ENCODE assay signal across 32 cellular contexts in the genomic region with DNA sequence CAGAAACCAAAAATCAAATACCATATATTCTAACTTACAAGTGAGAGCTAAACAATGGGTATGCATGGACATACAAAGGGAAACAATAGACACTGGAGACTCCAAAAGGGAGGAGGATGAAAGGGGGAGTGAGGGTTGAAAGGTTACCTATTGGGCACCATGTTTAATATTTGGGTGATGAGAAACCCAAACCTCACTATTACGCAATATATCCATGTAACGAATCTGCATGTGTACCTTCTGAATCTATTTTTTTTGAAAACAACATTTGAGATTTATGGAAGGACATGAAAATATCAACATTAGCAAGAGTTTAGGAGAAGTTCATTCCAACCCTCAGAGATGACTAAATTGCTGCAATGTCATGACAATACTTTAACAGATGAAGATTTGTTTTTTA.
"Had no signal": no experiment of that assay in that cellular context is flagged by ENCODE, and none has a peak within 500 bp of the region (broad histone marks: within the 10 kb centered on the region; RNA-seq: fewer than 3 reads in every experiment).

No MANE protein-coding gene starts in this region.

- H3K4me1 ChIP-seq: body of pancreas, breast epithelium had no signal

- H3K9me3 ChIP-seq: body of pancreas, breast epithelium had no signal

- H3K4me3 ChIP-seq: body of pancreas, breast epithelium had no signal

- DNase-seq: activated B cell treated with CpG ODN at 0.5 μM for 24 hours; activated CD4-positive, alpha-beta memory T cell treated with anti-CD3 and anti-CD28 coated beads, Interleukin-2, amount 10 ng/mL, durations not matched to agents 7 days and 5 days; activated CD4-positive, alpha-beta T cell treated with anti-CD3 and anti-CD28 coated beads for 48 hours; activated CD4-positive, alpha-beta T cell treated with anti-CD3 and anti-CD28 coated beads, Interleukin-2, amount 10 ng/mL, durations not matched to agents 7 days and 5 days; activated CD4-positive, alpha-beta T cell treated with anti-CD3 and anti-CD28 coated beads, Interleukin-2, amount 50 U/mL, for 48 hours; activated CD4-positive, CD25-positive, alpha-beta regulatory T cell treated with anti-CD3 and anti-CD28 coated beads, Interleukin-2, amount 50 U/mL, for 72 hours; activated CD8-positive, alpha-beta memory T cell treated with anti-CD3 and anti-CD28 coated beads for 24 hours; activated CD8-positive, alpha-beta memory T cell treated with anti-CD3 and anti-CD28 coated beads, Interleukin-2, amount 10 ng/mL, durations not matched to agents 7 days and 5 days; activated CD8-positive, alpha-beta memory T cell treated with anti-CD3 and anti-CD28 coated beads, Interleukin-2, amount 50 U/mL, for 48 hours; activated CD8-positive, alpha-beta T cell treated with anti-CD3 and anti-CD28 coated beads, Interleukin-2, amount 10 ng/mL, durations not matched to agents 7 days and 5 days; activated effector memory CD4-positive, alpha-beta T cell treated with anti-CD3 and anti-CD28 coated beads, Interleukin-2, amount 50 U/mL, for 16 hours; activated gamma-delta T cell treated with Interleukin-2 at 50 U/mL for 16 hours; activated naive CD4-positive, alpha-beta T cell; activated naive CD4-positive, alpha-beta T cell treated with anti-CD3 and anti-CD28 coated beads, Interleukin-2, amount 10 ng/mL, durations not matched to agents 7 days and 5 days; activated naive CD8-positive, alpha-beta T cell treated with anti-CD3 and anti-CD28 coated beads, Interleukin-2, amount 10 ng/mL, durations not matched to agents 7 days and 5 days; activated naive CD8-positive, alpha-beta T cell treated with anti-CD3 and anti-CD28 coated beads, Interleukin-2, amount 50 U/mL, for 24 hours; activated T-cell treated with anti-CD3 and anti-CD28 coated beads, Interleukin-2, amount 50 U/mL, for 4 hours; activated T-cell treated with anti-CD3 and anti-CD28 coated beads, Interleukin-2, amount 50 U/mL, for 72 hours; amygdala; anterior cingulate cortex; body of pancreas; brain microvascular endothelial cell; central memory CD4-positive, alpha-beta T cell; T-helper 1 cell; T-helper 2 cell; T-helper 9 cell had no signal

- H3K36me3 ChIP-seq: brain microvascular endothelial cell, breast epithelium had no signal

- H3K27me3 ChIP-seq: body of pancreas, brain microvascular endothelial cell, breast epithelium had no signal

- ATAC-seq: activated CD8-positive, alpha-beta memory T cell treated with anti-CD3 and anti-CD28 coated beads, Interleukin-2, amount 10 ng/mL, durations not matched to agents 7 days and 5 days; activated CD8-positive, alpha-beta T cell treated with anti-CD3 and anti-CD28 coated beads, Interleukin-2, amount 10 ng/mL, durations not matched to agents 7 days and 5 days; activated naive CD8-positive, alpha-beta T cell treated with anti-CD3 and anti-CD28 coated beads, Interleukin-2, amount 50 U/mL, for 24 hours; activated T-cell treated with anti-CD3 and anti-CD28 coated beads, Interleukin-2, amount 50 U/mL, for 4 hours; activated T-cell treated with anti-CD3 and anti-CD28 coated beads, Interleukin-2, amount 50 U/mL, for 72 hours; activated T-helper 17 cell treated with anti-CD3 and anti-CD28 coated beads, Interleukin-2, amount 50 U/mL, for 72 hours; body of pancreas had no signal

- H3K27ac ChIP-seq: body of pancreas, brain microvascular endothelial cell, breast epithelium, VCaP had no signal

- FAIRE-seq: astrocyte, colon, TTC549 had no signal
